13 cellular contexts compared by ENCODE assay signal in the genomic region with DNA sequence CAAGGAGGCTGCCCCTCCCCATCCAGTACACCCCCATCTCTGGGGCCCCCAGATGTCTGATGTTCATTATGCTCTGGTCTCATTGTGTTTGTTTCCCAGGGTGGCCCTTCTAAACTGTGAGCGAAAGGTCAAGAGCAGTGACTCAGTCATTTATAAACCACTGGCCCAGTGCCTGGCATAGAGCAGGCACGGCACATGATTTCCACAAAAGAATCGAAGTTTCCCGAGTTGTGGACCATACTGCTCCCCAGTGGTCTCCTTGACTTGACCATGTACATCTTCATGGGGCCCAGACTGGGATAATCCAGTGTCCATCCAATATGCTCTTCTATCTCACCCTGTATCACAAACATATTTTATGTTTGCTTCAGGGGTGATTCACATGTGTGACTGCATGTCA.
DNase-seq lines count a peak whose midpoint lies in the region; ATAC-seq and TF ChIP-seq lines count a peak whose summit lies in the region.
"Had no signal": no experiment of that assay in that cellular context is flagged by ENCODE, and none has a peak within 500 bp of the region (broad histone marks: within the 10 kb centered on the region; RNA-seq: fewer than 3 reads in every experiment).

No MANE protein-coding gene starts in this region.

- POLR2A ChIA-PET in activated CD4-positive, alpha-beta memory T cell treated with anti-CD3 and anti-CD28 coated beads for 36 hours (lab: Charles Lee): no interaction called here
- POLR2A ChIA-PET in CD8-positive, alpha-beta T cell (lab: Charles Lee): no interaction called here

- intact Hi-C loops in mucosa of descending colon (cut with DNase I, micrococcal nuclease): no loop called here
- intact Hi-C loops in activated CD4-positive, alpha-beta memory T cell treated with anti-CD3 and anti-CD28 coated beads for 36 hours (cut with micrococcal nuclease): no loop called here
- intact Hi-C loops in CD8-positive, alpha-beta T cell (cut with DNase I, micrococcal nuclease): no loop called here

- H3K27ac Mint-ChIP-seq in activated CD4-positive, alpha-beta memory T cell treated with anti-CD3 and anti-CD28 coated beads for 36 hours: no peak overlapping the region
- no peak overlapping the region for H3K27ac Mint-ChIP-seq in CD8-positive, alpha-beta T cell
- H3K27ac Mint-ChIP-seq: stimulated activated naive CD8-positive, alpha-beta T cell treated with anti-CD3 and anti-CD28 coated beads, Interleukin-15, Interleukin-2, amounts not matched to agents 100 ng/mL and 50 ng/mL, for 24 hours had no signal

- H3K36me3 Mint-ChIP-seq in activated CD4-positive, alpha-beta memory T cell treated with anti-CD3 and anti-CD28 coated beads for 36 hours: no peaks in the 10 kb centered on the region
- no peaks in the 10 kb centered on the region for H3K36me3 Mint-ChIP-seq in CD8-positive, alpha-beta T cell

- no peaks in the 10 kb centered on the region for H3K9me3 ChIP-seq in mucosa of descending colon
- H3K9me3 ChIP-seq in CD8-positive, alpha-beta T cell (ENCODE audit: low read length): no peaks in the 10 kb centered on the region

- TF ChIP-seq CTCF in choroid plexus epithelial cell (conservative IDR thresholded peaks at IDR 0.05; ENCODE audit: low read depth, low read length) (no peak), mucosa of descending colon (IDR thresholded peaks at IDR 0.05) (no peak)
- TF ChIP-seq CTCF in CD8-positive, alpha-beta T cell (IDR thresholded peaks at IDR 0.05): no peak

- CTCF ChIA-PET in activated CD4-positive, alpha-beta memory T cell treated with anti-CD3 and anti-CD28 coated beads for 36 hours (lab: Charles Lee): no interaction called here
- CTCF ChIA-PET in CD8-positive, alpha-beta T cell (lab: Charles Lee): no interaction called here

- H3K27me3 ChIP-seq in CD8-positive, alpha-beta T cell (ENCODE audit: insufficient read depth, low read length): no peaks in the 10 kb centered on the region

- ATAC-seq in mucosa of descending colon (peak; percentile 67), GM18498 (IDR thresholded peaks at IDR 0.05; ENCODE audit: unreplicated experiment) (no peak)
- ATAC-seq in CD8-positive, alpha-beta T cell: no peak

- H3K4me3 ChIP-seq in choroid plexus epithelial cell (ENCODE audit: low read depth, low read length) (no peak overlapping the region), mucosa of descending colon (no peak overlapping the region)
- H3K4me3 ChIP-seq in CD8-positive, alpha-beta T cell (ENCODE audit: low read depth, low read length): no peak overlapping the region

- H3K4me1 Mint-ChIP-seq in activated CD4-positive, alpha-beta memory T cell treated with anti-CD3 and anti-CD28 coated beads for 36 hours (ENCODE audit: low read depth): peaks cover 3% of the 10 kb centered on the region
- peaks cover 3% of the 10 kb centered on the region for H3K4me1 Mint-ChIP-seq in CD8-positive, alpha-beta T cell (ENCODE audit: low read depth)

- H3K4me3 Mint-ChIP-seq in activated CD4-positive, alpha-beta memory T cell treated with anti-CD3 and anti-CD28 coated beads for 36 hours: no peak overlapping the region
- H3K4me3 Mint-ChIP-seq in CD8-positive, alpha-beta T cell: no peak overlapping the region
- H3K4me3 Mint-ChIP-seq: stimulated activated naive CD8-positive, alpha-beta T cell treated with anti-CD3 and anti-CD28 coated beads, Interleukin-15, Interleukin-2, amounts not matched to agents 100 ng/mL and 50 ng/mL, for 24 hours had no signal

- DNase-seq in EL (peak; percentile 77), NCI-H460 (ENCODE audit: extremely low read depth, low read depth) (peak; percentile 26), choroid plexus epithelial cell (ENCODE audit: low read depth) (peak; percentile 17), mucosa of descending colon (peak in 1 of 3 donors; percentile 9), kidney glomerular epithelial cell (lab: John Stamatoyannopoulos, UW) (no peak)
- no peak for DNase-seq in activated CD4-positive, alpha-beta memory T cell treated with anti-CD3 and anti-CD28 coated beads for 36 hours
- DNase-seq in CD8-positive, alpha-beta T cell: no peak
- DNase-seq: activated gamma-delta T cell treated with Interleukin-2 at 50 U/mL for 16 hours, mesendoderm, NCI-H69 had no signal

- H3K4me1 ChIP-seq in mucosa of descending colon (ENCODE audit: low read depth): no peaks in the 10 kb centered on the region
- H3K4me1 ChIP-seq in CD8-positive, alpha-beta T cell (ENCODE audit: insufficient read depth, low read length): no peaks in the 10 kb centered on the region

- H3K27me3 Mint-ChIP-seq in activated CD4-positive, alpha-beta memory T cell treated with anti-CD3 and anti-CD28 coated beads for 36 hours: peaks cover 12% of the 10 kb centered on the region
- peaks cover 19% of the 10 kb centered on the region for H3K27me3 Mint-ChIP-seq in CD8-positive, alpha-beta T cell (ENCODE audit: low read depth)

- H3K27ac ChIP-seq in CD8-positive, alpha-beta T cell (ENCODE audit: low read depth, low read length): no peak overlapping the region
- H3K27ac ChIP-seq: VCaP had no signal

- no peaks in the 10 kb centered on the region for H3K9me3 Mint-ChIP-seq in activated CD4-positive, alpha-beta memory T cell treated with anti-CD3 and anti-CD28 coated beads for 36 hours
- H3K9me3 Mint-ChIP-seq in CD8-positive, alpha-beta T cell: no peaks in the 10 kb centered on the region
- H3K9me3 Mint-ChIP-seq: stimulated activated naive CD8-positive, alpha-beta T cell treated with anti-CD3 and anti-CD28 coated beads, Interleukin-15, Interleukin-2, amounts not matched to agents 100 ng/mL and 50 ng/mL, for 24 hours had no signal

- H3K36me3 ChIP-seq in mucosa of descending colon (ENCODE audit: low read depth): no peaks in the 10 kb centered on the region
- H3K36me3 ChIP-seq in CD8-positive, alpha-beta T cell (ENCODE audit: insufficient read depth, low read length): no peaks in the 10 kb centered on the region

Comparison
In these comparisons a context has a peak if more than half of its experiments do, and no peak if none do; other contexts are left out.
1. DNase-seq: peak in EL (single experiment), NCI-H460 (single experiment) and choroid plexus epithelial cell (single experiment); none in activated CD4-positive, alpha-beta memory T cell treated with anti-CD3 and anti-CD28 coated beads for 36 hours (single experiment), kidney glomerular epithelial cell (single experiment) and CD8-positive, alpha-beta T cell (0 of 7).